Comparison of ENCODE assay signal across 21 cellular contexts in the genomic region with DNA sequence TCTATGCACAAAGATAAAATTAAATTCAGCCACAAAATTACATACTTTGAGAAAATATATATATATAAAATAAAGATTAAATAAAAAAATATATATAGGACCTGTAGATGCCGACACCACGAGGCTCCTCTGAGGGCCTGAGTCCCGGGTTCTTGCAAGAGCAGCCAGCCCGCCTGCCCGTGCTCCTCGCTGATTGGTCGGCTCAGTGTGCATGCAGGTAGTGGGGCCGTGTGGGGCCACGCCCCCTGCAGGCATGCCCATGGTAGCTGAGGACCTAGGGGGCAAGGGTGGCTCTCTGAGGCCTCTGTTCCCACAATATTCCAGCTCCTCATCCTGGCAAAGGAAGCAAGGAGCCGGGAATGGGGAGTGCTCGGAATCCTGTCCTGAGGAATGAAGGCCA.
"Had no signal": no experiment of that assay in that cellular context is flagged by ENCODE, and none has a peak within 500 bp of the region (broad histone marks: within the 10 kb centered on the region; RNA-seq: fewer than 3 reads in every experiment).

No MANE protein-coding gene starts in this region.

- H3K27ac Mint-ChIP-seq: effector memory CD8-positive, alpha-beta T cell; mesothelial cell of epicardium; naive B cell; natural killer cell treated with Interleukin-12 subunit alpha and Interleukin-12 subunit beta and Interleukin-15 and Interleukin-18, amount 100 ng/mL, for 72 hours; stimulated activated effector memory CD8-positive, alpha-beta T cell treated with anti-CD3 and anti-CD28 coated beads, Interleukin-12 subunit alpha, Interleukin-12 subunit beta, amount 100 ng/mL, for 72 hours; type B pancreatic cell had no signal

- H3K27me3 Mint-ChIP-seq: type B pancreatic cell had no signal

- DNase-seq: cortex of kidney; effector memory CD8-positive, alpha-beta T cell; hypothalamus; left cardiac atrium; mesenchymal stem cell; mucosa of descending colon; naive B cell; psoas muscle; right cardiac atrium; sigmoid colon; stimulated activated CD4-positive, alpha-beta T cell treated with anti-CD3 and anti-CD28 coated beads, Interleukin-2, amount 100 ng/mL, for 24 hours; stimulated activated CD4-positive, alpha-beta T cell treated with anti-CD3 and anti-CD28 coated beads, Interleukin-4, amount 100 ng/mL, for 24 hours; stimulated activated naive CD4-positive, alpha-beta T cell treated with Interleukin-2 at 50 U/mL for 16 hours; stomach; tibial artery had no signal

- H3K4me1 Mint-ChIP-seq: naive B cell; neural crest cell; stimulated activated effector memory CD8-positive, alpha-beta T cell treated with anti-CD3 and anti-CD28 coated beads, Interleukin-12 subunit alpha, Interleukin-12 subunit beta, amount 100 ng/mL, for 72 hours had no signal

- H3K36me3 Mint-ChIP-seq: mesothelial cell of epicardium; naive B cell; natural killer cell treated with Interleukin-12 subunit alpha and Interleukin-12 subunit beta and Interleukin-15 and Interleukin-18, amount 100 ng/mL, for 72 hours; stimulated activated effector memory CD8-positive, alpha-beta T cell treated with anti-CD3 and anti-CD28 coated beads, Interleukin-12 subunit alpha, Interleukin-12 subunit beta, amount 100 ng/mL, for 72 hours had no signal

- H3K4me3 Mint-ChIP-seq: effector memory CD8-positive, alpha-beta T cell; mesothelial cell of epicardium; naive B cell; natural killer cell treated with Interleukin-12 subunit alpha and Interleukin-12 subunit beta and Interleukin-15 and Interleukin-18, amount 100 ng/mL, for 72 hours; neural crest cell; stimulated activated effector memory CD8-positive, alpha-beta T cell treated with anti-CD3 and anti-CD28 coated beads, Interleukin-12 subunit alpha, Interleukin-12 subunit beta, amount 100 ng/mL, for 72 hours; type B pancreatic cell had no signal

- H3K9me3 Mint-ChIP-seq: stimulated activated effector memory CD8-positive, alpha-beta T cell treated with anti-CD3 and anti-CD28 coated beads, Interleukin-12 subunit alpha, Interleukin-12 subunit beta, amount 100 ng/mL, for 72 hours had no signal

- ATAC-seq: effector memory CD8-positive, alpha-beta T cell; left cardiac atrium; left lung; mucosa of descending colon; natural killer cell treated with Interleukin-12 subunit alpha and Interleukin-12 subunit beta and Interleukin-15 and Interleukin-18, amount 100 ng/mL, for 72 hours; psoas muscle; right cardiac atrium; stimulated activated effector memory CD8-positive, alpha-beta T cell treated with anti-CD3 and anti-CD28 coated beads, Interleukin-12 subunit alpha, Interleukin-12 subunit beta, amount 100 ng/mL, for 72 hours had no signal
